In the genomic region with DNA sequence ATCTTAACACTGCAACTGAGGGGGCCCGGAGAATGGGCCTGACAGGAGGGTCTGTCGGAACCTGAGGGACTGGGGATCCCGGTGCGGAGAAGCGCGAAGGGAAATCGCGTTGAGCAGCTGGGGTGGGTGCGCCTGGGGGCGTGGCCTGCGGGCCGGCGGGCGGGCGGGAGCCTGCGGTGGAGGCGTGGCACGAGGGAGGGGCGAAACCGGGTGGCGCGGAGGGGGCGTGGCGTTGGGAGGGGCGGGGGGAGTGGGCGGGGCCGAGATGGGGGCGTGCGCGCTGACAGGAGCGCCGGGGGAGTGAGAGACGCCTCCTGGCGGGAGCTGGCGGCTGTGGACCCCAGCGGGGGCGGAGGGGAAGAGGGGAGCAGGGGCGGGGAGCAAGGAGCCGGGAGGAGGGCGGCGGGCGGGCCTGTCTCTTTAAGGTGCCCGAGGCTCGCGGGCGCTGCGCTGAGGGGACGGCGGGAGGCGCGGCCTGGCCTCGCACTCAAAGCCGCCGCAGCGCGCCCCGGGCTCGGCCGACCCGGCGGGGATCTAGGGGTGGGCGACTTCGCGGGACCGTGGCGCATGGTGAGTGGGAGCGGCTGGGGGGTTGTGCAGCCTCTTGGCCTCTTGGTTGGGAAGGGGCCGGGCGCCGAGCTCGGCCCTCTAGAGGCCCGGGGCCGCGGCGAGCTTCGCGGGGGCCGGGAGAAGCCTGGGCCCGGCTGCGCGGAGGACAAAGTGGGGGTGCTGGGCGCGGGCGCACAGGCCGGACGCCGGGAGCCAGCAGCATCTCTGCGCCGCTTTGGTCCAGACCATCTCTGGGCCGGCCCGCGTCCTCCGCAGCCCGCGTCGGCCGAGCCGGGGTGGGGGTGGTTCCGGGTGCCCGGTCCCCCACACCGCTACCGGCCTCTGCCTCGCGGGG, we compare ENCODE assay signal across 8 cellular contexts. TPM values are rescaled to one million over a fixed set of nuclear protein-coding genes. Genes with fewer than 3 reads are reported as not detected.
A peak's percentile ranks its signal among the peaks of the same experiment; 100 is the strongest.
DNase-seq lines count a peak whose midpoint lies in the region; ATAC-seq lines count a peak whose summit lies in the region.

A gene (plus strand): TSS at position 423 of the 904 bp plus-strand sequence. CDS start 2,457 bp downstream, outside the sequence.

- H3K36me3 ChIP-seq in HUES64 (ENCODE audit: insufficient read depth, low read length) = peaks cover 19% of the 10 kb centered on the region
- no peaks in the 10 kb centered on the region for H3K36me3 ChIP-seq in esophagus (ENCODE audit: control insufficient read depth in 2 of 2, insufficient read depth in 2 of 2, low read length in 1 of 2)
- no peaks in the 10 kb centered on the region for H3K36me3 ChIP-seq in mucosa of stomach (ENCODE audit: control insufficient read depth, insufficient read depth, low read length)

- H3K9me3 ChIP-seq in HUES64 (ENCODE audit: insufficient read depth, low read depth, low read length) = no peaks in the 10 kb centered on the region
- H3K9me3 ChIP-seq in esophagus (ENCODE audit: control insufficient read depth in 2 of 2, insufficient read depth in 1 of 2, low read depth in 1 of 2, low read length in 1 of 2) = no peaks in the 10 kb centered on the region
- H3K9me3 ChIP-seq in mucosa of stomach (ENCODE audit: control insufficient read depth, low read length) = no peaks in the 10 kb centered on the region

- H3K27ac ChIP-seq in HUES64 (ENCODE audit: low read depth, low read length) (peak within 1 kb of the TSS; percentile 64; the same call in 1 of the 2 replicates), esophagus (ENCODE audit: low read depth in 2 of 2, low read length in 1 of 2) (peak within 1 kb of the TSS; percentile 83 to 85)

- H3K9ac ChIP-seq in HUES64 (ENCODE audit: low read depth, low read length) (peak within 1 kb of the TSS; percentile 83), mucosa of stomach (ENCODE audit: low read length) (peak within 1 kb of the TSS; percentile 76)

- under 1% methylated on average over 100 of the region's 104 CpGs for WGBS in HUES64
- 1% methylated on average over 84 to 104 of the region's 104 CpGs for WGBS in esophagus, 2 donors

- DNase-seq in DMS114 treated with DMSO at 0.1 percent for 48 hours (lab: John Stamatoyannopoulos, UW; ENCODE audit: unreplicated experiment) (peak; percentile 86), OCI-M2 (lab: John Stamatoyannopoulos, UW; ENCODE audit: unreplicated experiment) (peak; percentile 18)
- DNase-seq in activated T-cell treated with anti-CD3 and anti-CD28 coated beads, Interleukin-2, amount 50 U/mL, for 1 hour = peak; percentile 93
- DNase-seq in stimulated activated CD8-positive, alpha-beta memory T cell treated with anti-CD3 and anti-CD28 coated beads, Interleukin-7, amount 100 ng/mL, for 1 hour (ENCODE audit: low read depth in 2 of 2) = peak; percentile 85 to 86

- H3K27me3 ChIP-seq in HUES64 (ENCODE audit: insufficient read depth, low read length) (peaks cover 21% of the 10 kb centered on the region), esophagus (ENCODE audit: control insufficient read depth in 1 of 2, insufficient read depth in 2 of 2, low read length in 2 of 2) (no peaks in the 10 kb centered on the region), mucosa of stomach (ENCODE audit: control insufficient read depth, insufficient read depth, low read length) (no peaks in the 10 kb centered on the region)

- ATAC-seq in GM21447 (IDR thresholded peaks at IDR 0.05; ENCODE audit: unreplicated experiment) = peak; percentile 77

- peak within 1 kb of the TSS; percentile 85 for H3K4me3 ChIP-seq in HUES64 (ENCODE audit: low read length)
- peak within 1 kb of the TSS; percentile 70 to 79 for H3K4me3 ChIP-seq in esophagus (ENCODE audit: low read depth in 1 of 2, low read length in 2 of 2)
- peak within 1 kb of the TSS; percentile 93 for H3K4me3 ChIP-seq in mucosa of stomach (ENCODE audit: low read length)

- H3K4me1 ChIP-seq in HUES64 (ENCODE audit: insufficient read depth, low read length) (no peaks in the 10 kb centered on the region; the same call in 1 of the 2 replicates), esophagus (ENCODE audit: control insufficient read depth in 2 of 2, insufficient read depth in 2 of 2, low read length in 1 of 2) (no peaks in the 10 kb centered on the region), mucosa of stomach (ENCODE audit: control insufficient read depth, insufficient read depth, low read length) (peaks cover 5% of the 10 kb centered on the region)

RNA-seq across cellular contexts. Expression of the gene that starts here (rescaled TPM):
- 22.7 TPM for polyA plus RNA-seq in HUES64 (2013, experiment 1 of 2)
- polyA plus RNA-seq in HUES64 (2013, experiment 2 of 2) = 25.7 TPM
- 10 to 100 TPM in 1 of 2 donors, 1 to 10 TPM in 1; 5.2 to 10.2 TPM for polyA plus RNA-seq in esophagus

Comparison
In these comparisons a context has a peak if more than half of its experiments do, and no peak if none do; other contexts are left out.
1. Peak in every context shown above with its lines: DNase-seq, ATAC-seq, H3K4me3 ChIP-seq and H3K27ac ChIP-seq.
2. DNase-seq: peak in every context shown above with its lines; median percentile 93 in activated T-cell treated with anti-CD3 and anti-CD28 coated beads, Interleukin-2, amount 50 U/mL, for 1 hour; 86 in DMS114 treated with DMSO at 0.1 percent for 48 hours; 86 in stimulated activated CD8-positive, alpha-beta memory T cell treated with anti-CD3 and anti-CD28 coated beads, Interleukin-7, amount 100 ng/mL, for 1 hour; 18 in OCI-M2.